9 cellular contexts compared by ENCODE assay signal in genomic region chr7:137343483-137343841, GRCh38. TPM values are rescaled to one million over a fixed set of nuclear protein-coding genes. Genes with fewer than 3 reads are reported as not detected.
A peak's percentile ranks its signal among the peaks of the same experiment; 100 is the strongest.
DNase-seq lines count a peak whose midpoint lies in the region; FAIRE-seq and TF ChIP-seq lines count a peak whose summit lies in the region.
"Had no signal": no experiment of that assay in that cellular context is flagged by ENCODE, and none has a peak within 500 bp of the region (broad histone marks: within the 10 kb centered on the region; RNA-seq: fewer than 3 reads in every experiment).

PTN (minus strand) TSS chr7:137343733; CDS start chr7:137254973, 88,760 bp downstream.

- H3K27me3 ChIP-seq in SK-N-SH (ENCODE audit: insufficient read depth) (no peaks in the 10 kb centered on the region), osteoblast (ENCODE audit: insufficient read depth, low read length) (no peaks in the 10 kb centered on the region)

- H3K79me2 ChIP-seq in SK-N-SH (ENCODE audit: insufficient read depth) (no peaks in the 10 kb centered on the region), osteoblast (ENCODE audit: insufficient read depth, low read length) (no peaks in the 10 kb centered on the region)

- no peaks in the 10 kb centered on the region for H3K4me1 Mint-ChIP-seq in activated T-helper 1 cell treated with anti-CD3 and anti-CD28 coated beads, Interleukin-12 subunit alpha, Interleukin-12 subunit beta, Interleukin-2, Interleukin-4 antibody, amounts not matched to agents 30 ng/mL and 10 ng/mL and 1 ng/mL, durations not matched to agents 14 hours and 24 hours and 36 hours (ENCODE audit: low read depth)

- TF ChIP-seq CTCF in SK-N-SH (IDR thresholded peaks at IDR 0.05) = no peak
- TF ChIP-seq CTCF in osteoblast (IDR thresholded peaks at IDR 0.05; ENCODE audit: extremely low read depth, low read depth, low read length) = no peak
- TF ChIP-seq CTCF in D721Med (IDR thresholded peaks at IDR 0.05; ENCODE audit: insufficient read depth, missing control alignments) = no peak

- DNase-seq in GM03348 (ENCODE audit: low spot score) (peak; percentile 67), SK-N-SH (peak; percentile 58), globus pallidus (ENCODE audit: low spot score) (peak; percentile 48), osteoblast (ENCODE audit: insufficient read length, low spot score, missing footprints) (peak; percentile 44), T-helper 9 cell (no peak), D721Med (ENCODE audit: insufficient read length, low spot score) (no peak)
- no peak for DNase-seq in stimulated activated CD4-positive, alpha-beta T cell treated with anti-CD3 and anti-CD28 coated beads, Interleukin-2, amount 100 ng/mL, for 24 hours
- DNase-seq in activated T-helper 1 cell treated with anti-CD3 and anti-CD28 coated beads, Interleukin-12 subunit alpha, Interleukin-12 subunit beta, Interleukin-2, Interleukin-4 antibody, amounts not matched to agents 30 ng/mL and 10 ng/mL and 1 ng/mL, durations not matched to agents 14 hours and 24 hours and 36 hours (ENCODE audit: low spot score) = no peak

- H3K9me3 ChIP-seq in SK-N-SH (no peaks in the 10 kb centered on the region), osteoblast (ENCODE audit: low read depth, low read length) (no peaks in the 10 kb centered on the region)

- H3K36me3 ChIP-seq in SK-N-SH (replicated peaks in 1 of 2; ENCODE audit: control insufficient read depth in 1 of 2, insufficient read depth in 2 of 2, low read length in 1 of 2) (no peaks in the 10 kb centered on the region), osteoblast (ENCODE audit: insufficient read depth, low read length) (no peaks in the 10 kb centered on the region)

- no peak for TF ChIP-seq RAD21 in SK-N-SH (IDR thresholded peaks at IDR 0.05; ENCODE audit: low read length)

- CTCF ChIA-PET in SK-N-SH (lab: Yijun Ruan, JAX) = interaction anchor here (0.9 to 2.2 kb wide), 2 partner anchors 76 to 174 kb away, joined by 3 to 7 read pairs; no protein-coding TSS in a partner anchor

- H3K9me2 ChIP-seq in SK-N-SH = no peaks in the 10 kb centered on the region

- H3K4me3 Mint-ChIP-seq in activated T-helper 1 cell treated with anti-CD3 and anti-CD28 coated beads, Interleukin-12 subunit alpha, Interleukin-12 subunit beta, Interleukin-2, Interleukin-4 antibody, amounts not matched to agents 30 ng/mL and 10 ng/mL and 1 ng/mL, durations not matched to agents 14 hours and 24 hours and 36 hours = no peak within 1 kb of the TSS

- FAIRE-seq in D721Med (lab: Jason Lieb, UNC) = no peak
- FAIRE-seq: endothelial cell of umbilical vein had no signal

- H3K4me1 ChIP-seq in SK-N-SH (ENCODE audit: control insufficient read depth in 1 of 2, insufficient read depth in 2 of 2, low read depth in 1 of 2, low read length in 1 of 2) (peaks cover 0 to 6% of the 10 kb centered on the region in 2 experiments; a peak in 1 of 4 replicates), osteoblast (ENCODE audit: insufficient read depth, low read length) (peaks cover 6% of the 10 kb centered on the region)

- H2AFZ ChIP-seq in SK-N-SH (ENCODE audit: low read depth) (peak within 1 kb of the TSS; percentile 82), osteoblast (ENCODE audit: low read length) (peak within 1 kb of the TSS; percentile 93)

- H4K20me1 ChIP-seq in SK-N-SH (ENCODE audit: insufficient read depth) (no peaks in the 10 kb centered on the region), osteoblast (ENCODE audit: insufficient read depth, low read length) (no peaks in the 10 kb centered on the region)

- H3K27ac Mint-ChIP-seq in activated T-helper 1 cell treated with anti-CD3 and anti-CD28 coated beads, Interleukin-12 subunit alpha, Interleukin-12 subunit beta, Interleukin-2, Interleukin-4 antibody, amounts not matched to agents 30 ng/mL and 10 ng/mL and 1 ng/mL, durations not matched to agents 14 hours and 24 hours and 36 hours = no peak within 1 kb of the TSS

- 4% methylated on average over 16 of the region's 16 CpGs for WGBS in SK-N-SH (ENCODE audit: low lambda C conversion rate)

- TF ChIP-seq EP300 in SK-N-SH (IDR thresholded peaks at IDR 0.05; ENCODE audit: borderline replicate concordance in 1 of 2, low read depth in 1 of 2, low read length in 1 of 2) = no peak

- H3K36me3 Mint-ChIP-seq in activated T-helper 1 cell treated with anti-CD3 and anti-CD28 coated beads, Interleukin-12 subunit alpha, Interleukin-12 subunit beta, Interleukin-2, Interleukin-4 antibody, amounts not matched to agents 30 ng/mL and 10 ng/mL and 1 ng/mL, durations not matched to agents 14 hours and 24 hours and 36 hours (ENCODE audit: low read depth) = no peaks in the 10 kb centered on the region

- H3K9ac ChIP-seq in SK-N-SH = peak within 1 kb of the TSS; percentile 35; the same call in 1 of the 2 replicates

- no peaks in the 10 kb centered on the region for H3K9me3 Mint-ChIP-seq in activated T-helper 1 cell treated with anti-CD3 and anti-CD28 coated beads, Interleukin-12 subunit alpha, Interleukin-12 subunit beta, Interleukin-2, Interleukin-4 antibody, amounts not matched to agents 30 ng/mL and 10 ng/mL and 1 ng/mL, durations not matched to agents 14 hours and 24 hours and 36 hours

- H3K4me2 ChIP-seq in SK-N-SH (peak within 1 kb of the TSS; percentile 87), osteoblast (ENCODE audit: insufficient read depth, low read length) (peak within 1 kb of the TSS; percentile 90)

- POLR2A ChIA-PET in SK-N-SH (lab: Yijun Ruan, JAX) = no interaction called here

- intact Hi-C loops in activated T-helper 1 cell treated with anti-CD3 and anti-CD28 coated beads, Interleukin-12 subunit alpha, Interleukin-12 subunit beta, Interleukin-2, Interleukin-4 antibody, amounts not matched to agents 30 ng/mL and 10 ng/mL and 1 ng/mL, durations not matched to agents 14 hours and 24 hours and 36 hours (cut with micrococcal nuclease) = no loop called here

- peaks cover 4% of the 10 kb centered on the region for H3K27me3 Mint-ChIP-seq in activated T-helper 1 cell treated with anti-CD3 and anti-CD28 coated beads, Interleukin-12 subunit alpha, Interleukin-12 subunit beta, Interleukin-2, Interleukin-4 antibody, amounts not matched to agents 30 ng/mL and 10 ng/mL and 1 ng/mL, durations not matched to agents 14 hours and 24 hours and 36 hours (ENCODE audit: insufficient read depth)

- H3K27ac ChIP-seq in SK-N-SH (ENCODE audit: low read depth in 2 of 2, low read length in 1 of 2) (no peak within 1 kb of the TSS), osteoblast (ENCODE audit: low read depth, low read length) (no peak within 1 kb of the TSS)

- no peaks in the 10 kb centered on the region for H3F3A ChIP-seq in SK-N-SH (replicated peaks; ENCODE audit: insufficient read depth)

- H3K4me3 ChIP-seq in SK-N-SH (ENCODE audit: low read depth in 2 of 2, low read length in 1 of 2) (peak within 1 kb of the TSS; percentile 34 to 64), osteoblast (ENCODE audit: insufficient read depth, low read length) (peak within 1 kb of the TSS; percentile 71)

TF ChIP-seq in SK-N-SH, 30 proteins besides CTCF, POLR2A, EP300 and RAD21 (continues in another document):
- TF ChIP-seq POLR2AphosphoS5 (IDR thresholded peaks at IDR 0.05; ENCODE audit: low read depth, low read length) = 0 out of 2 replicates have a peak, but pooled peaks have one; percentile 12
- peak; percentile 76 for TF ChIP-seq MAX (IDR thresholded peaks at IDR 0.05; ENCODE audit: low read depth)
- TF ChIP-seq TCF12 (IDR thresholded peaks at IDR 0.05) = no peak
- TF ChIP-seq REST (IDR thresholded peaks at IDR 0.05; ENCODE audit: low read depth, low read length) = peak; percentile 11; the same call in 1 of the 2 replicates
- no peak for TF ChIP-seq NRF1 (IDR thresholded peaks at IDR 0.05; ENCODE audit: low read depth, low read length)
- no peak for TF ChIP-seq NFIC (IDR thresholded peaks at IDR 0.05; ENCODE audit: borderline replicate concordance)
- no peak for TF ChIP-seq FOXM1 (IDR thresholded peaks at IDR 0.05; ENCODE audit: low read depth)

RNA-seq across cellular contexts. Expression of gene PTN, which starts in this region (rescaled TPM):
- polyA plus RNA-seq in SK-N-SH (2012; rRNA removed) = 19.8 and 23.7 TPM in 2 replicates
- 26.3 and 27.4 TPM in 2 replicates for polyA plus RNA-seq in SK-N-SH (2012; cell fraction: cytosol; rRNA removed)
- polyA plus RNA-seq in SK-N-SH (2012; cell fraction: nucleus; rRNA removed) = 8.6 and 10.9 TPM in 2 replicates
- total RNA-seq in osteoblast = 21.0 and 33.3 TPM in 2 replicates
- not detected in 2 replicates for total RNA-seq in activated T-helper 1 cell treated with anti-CD3 and anti-CD28 coated beads, Interleukin-12 subunit alpha, Interleukin-12 subunit beta, Interleukin-2, Interleukin-4 antibody, amounts not matched to agents 30 ng/mL and 10 ng/mL and 1 ng/mL, durations not matched to agents 14 hours and 24 hours and 36 hours
- total RNA-seq: endothelial cell of umbilical vein had no signal

Comparison
In these comparisons a context has a peak if more than half of its experiments do, and no peak if none do; other contexts are left out.
1. RNA of gene PTN (total RNA-seq): 21.0 to 33.3 TPM in osteoblast; not detected in activated T-helper 1 cell treated with anti-CD3 and anti-CD28 coated beads, Interleukin-12 subunit alpha, Interleukin-12 subunit beta, Interleukin-2, Interleukin-4 antibody, amounts not matched to agents 30 ng/mL and 10 ng/mL and 1 ng/mL, durations not matched to agents 14 hours and 24 hours and 36 hours; every median in the first group is over 10 times any median in the second.
2. DNase-seq: peak in GM03348 (single experiment), SK-N-SH (single experiment), globus pallidus (single experiment) and osteoblast (single experiment); none in T-helper 9 cell (single experiment), D721Med (single experiment), stimulated activated CD4-positive, alpha-beta T cell treated with anti-CD3 and anti-CD28 coated beads, Interleukin-2, amount 100 ng/mL, for 24 hours (0 of 2) and activated T-helper 1 cell treated with anti-CD3 and anti-CD28 coated beads, Interleukin-12 subunit alpha, Interleukin-12 subunit beta, Interleukin-2, Interleukin-4 antibody, amounts not matched to agents 30 ng/mL and 10 ng/mL and 1 ng/mL, durations not matched to agents 14 hours and 24 hours and 36 hours (single experiment).